In the genomic region with DNA sequence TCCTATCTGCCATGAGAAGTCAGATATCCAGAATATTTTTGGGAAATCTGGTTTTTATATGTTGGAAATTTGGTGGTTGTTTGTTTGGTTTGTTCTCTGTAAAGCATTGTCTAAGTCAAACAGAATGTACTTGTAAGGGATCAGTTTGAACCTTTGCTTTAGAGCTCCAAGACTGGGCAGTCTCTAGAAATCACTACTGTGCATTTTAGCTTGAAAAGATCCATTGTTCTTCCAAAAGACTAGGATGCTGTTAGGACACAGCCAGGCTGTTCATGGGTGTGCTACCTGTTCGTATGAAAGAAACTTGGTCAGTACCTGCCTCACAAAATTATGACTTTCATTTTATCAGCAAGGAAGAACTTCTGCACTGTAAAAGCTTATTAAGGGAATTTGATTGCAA, we compare ENCODE assay signal across 17 cellular contexts.
DNase-seq lines count a peak whose midpoint lies in the region; ATAC-seq, FAIRE-seq and TF ChIP-seq lines count a peak whose summit lies in the region.
"Had no signal": no experiment of that assay in that cellular context is flagged by ENCODE, and none has a peak within 500 bp of the region (broad histone marks: within the 10 kb centered on the region; RNA-seq: fewer than 3 reads in every experiment).

No MANE protein-coding gene starts in this region.

- peaks cover 17% of the 10 kb centered on the region; the same call in 1 of the 2 replicates for H3K4me1 ChIP-seq in HepG2 (ENCODE audit: insufficient read depth, low read length)
- H3K4me1 ChIP-seq in right lobe of liver, result peaks cover 0 to 8% (median 0%) of the 10 kb centered on the region in 4 donors
- H3K4me1 ChIP-seq: BE2C had no signal

- no peak for TF ChIP-seq RAD21 in HepG2 (CRISPR knock-in tag; IDR thresholded peaks at IDR 0.05)

- in situ Hi-C loops in HepG2 (cut with HindIII; ENCODE audit: extremely low pct_ligation_motif_present, low pct_unique_long_range_greater_than_20kb), result no loop called here

- BruUV-seq in HepG2 (replicated peaks; lab: Mats Ljungman, UMichigan), result no TSS peak

- CTCF ChIA-PET in HepG2 (lab: Yijun Ruan, JAX; ENCODE audit: low intra/inter-chr PET ratio, low total read pairs), result no interaction called here

- peak; percentile 12 for DNase-seq in HepG2 (ENCODE audit: low spot score)
- no peak for DNase-seq in right lobe of liver
- peak; percentile 7 for DNase-seq in inferior parietal cortex (ENCODE audit: extremely low spot score)
- peak; percentile 6 for DNase-seq in putamen (ENCODE audit: low spot score)
- no peak for DNase-seq in effector CD4-positive, alpha-beta T cell
- DNase-seq in left colon, result no peak
- DNase-seq in NCI-H446 (lab: John Stamatoyannopoulos, UW), result no peak
- DNase-seq: BE2C; CD4-positive, alpha-beta memory T cell; COR-L47; DMS153; GF-D8; GOT3; H9 had no signal

- H3K27ac ChIP-seq in HepG2 (ENCODE audit: extremely low read length, insufficient read depth, low read length), result no peak overlapping the region
- no peak overlapping the region for H3K27ac ChIP-seq in right lobe of liver
- H3K27ac ChIP-seq: C4-2B had no signal

- H3K9me3 ChIP-seq in HepG2 (ENCODE audit: low read length) (no peaks in the 10 kb centered on the region), right lobe of liver (no peaks in the 10 kb centered on the region)
- H3K9me3 ChIP-seq: BE2C had no signal

- POLR2A ChIA-PET in HepG2 (lab: Yijun Ruan, JAX), result no interaction called here

- no peaks in the 10 kb centered on the region for H3K79me2 ChIP-seq in HepG2 (ENCODE audit: insufficient read depth, low read length)

- TF ChIP-seq EP300 in HepG2 (IDR thresholded peaks at IDR 0.05; ENCODE audit: low read depth in 2 of 2, low read length in 2 of 2) (no peak), HepG2 (CRISPR knock-in tag; IDR thresholded peaks at IDR 0.05; ENCODE audit: borderline replicate concordance) (no peak)

- ATAC-seq in HepG2 (peak; percentile 51; the same call in 2 of the 3 replicates), right lobe of liver (no peak), left colon (no peak)

- H3K4me2 ChIP-seq in HepG2 (ENCODE audit: low read depth, low read length), result no peak overlapping the region

- H3K4me3 ChIP-seq in HepG2 (replicated peaks in 1 of 3; ENCODE audit: insufficient read depth in 1 of 3, low read depth in 2 of 3, low read length in 3 of 3), result no peak overlapping the region
- no peak overlapping the region for H3K4me3 ChIP-seq in right lobe of liver

- no peak overlapping the region for H3K9ac ChIP-seq in HepG2 (ENCODE audit: insufficient read depth, low read depth, low read length)

- TF ChIP-seq POLR2A in HepG2 (IDR thresholded peaks at IDR 0.05; ENCODE audit: insufficient read depth in 1 of 2, low read depth in 2 of 2, low read length in 2 of 2), result no peak
- no peak for TF ChIP-seq POLR2A in right lobe of liver (IDR thresholded peaks at IDR 0.05)

- H4K20me1 ChIP-seq in HepG2 (ENCODE audit: insufficient read depth, low read length), result no peaks in the 10 kb centered on the region

- WGBS in HepG2 (ENCODE audit: low lambda C conversion rate), result 0% methylated on average over 1 of the region's 1 CpG
- WGBS in right lobe of liver (ENCODE audit: insufficient coverage, low coverage, low lambda C conversion rate, missing lambda C conversion rate), result 89% methylated on average over 1 of the region's 1 CpG

- no peak for TF ChIP-seq CTCF in HepG2 (CRISPR knock-in tag; IDR thresholded peaks at IDR 0.05)
- TF ChIP-seq CTCF in right lobe of liver (IDR thresholded peaks at IDR 0.05), result no peak

- H3K36me3 ChIP-seq in HepG2 (replicated peaks in 1 of 2; ENCODE audit: control insufficient read depth in 1 of 2, insufficient read depth in 2 of 2, low read length in 2 of 2) (no peaks in the 10 kb centered on the region), right lobe of liver (no peaks in the 10 kb centered on the region)
- H3K36me3 ChIP-seq: BE2C had no signal

- no peak for FAIRE-seq in HepG2 (lab: Jason Lieb, UNC)
- FAIRE-seq: D721Med, GM19239 had no signal

- intact Hi-C loops in HepG2 (cut with micrococcal nuclease; ENCODE audit: unreplicated experiment), result no loop called here
- intact Hi-C loops in right lobe of liver (cut with DNase I), result no loop called here
- intact Hi-C loops in left colon (cut with DNase I, micrococcal nuclease), result no loop called here

- no peak overlapping the region for H2AFZ ChIP-seq in HepG2 (ENCODE audit: low read length)

- H3K27me3 ChIP-seq in HepG2 (ENCODE audit: control insufficient read depth in 1 of 2, insufficient read depth in 2 of 2, low read length in 2 of 2) (no peaks in the 10 kb centered on the region), right lobe of liver (no peaks in the 10 kb centered on the region)
- H3K27me3 ChIP-seq: BE2C had no signal

TF ChIP-seq in HepG2, 621 proteins besides CTCF, POLR2A, EP300 and RAD21:
- no peak for TF ChIP-seq SOX13 (IDR thresholded peaks at IDR 0.05)
- TF ChIP-seq SOX13 (CRISPR knock-in tag; conservative IDR thresholded peaks at IDR 0.05 in 1 of 2, IDR thresholded peaks at IDR 0.05 in 1 of 2), result 0 out of 4 replicates have a peak, but pooled peaks of 1 of the 2 experiments have one; percentile 15
- TF ChIP-seq FOXO1 (CRISPR knock-in tag; IDR thresholded peaks at IDR 0.05), result no peak
- no peak for TF ChIP-seq SMAD1 (CRISPR knock-in tag; IDR thresholded peaks at IDR 0.05; ENCODE audit: borderline replicate concordance, low read depth)

Comparison
In these comparisons a context has a peak if more than half of its experiments do, and no peak if none do; other contexts are left out.
1. DNase-seq: peak in HepG2 (single experiment), inferior parietal cortex (single experiment) and putamen (single experiment); none in right lobe of liver (0 of 3), effector CD4-positive, alpha-beta T cell (single experiment), left colon (0 of 2) and NCI-H446 (0 of 2).